18 cellular contexts compared by ENCODE assay signal in the genomic region with DNA sequence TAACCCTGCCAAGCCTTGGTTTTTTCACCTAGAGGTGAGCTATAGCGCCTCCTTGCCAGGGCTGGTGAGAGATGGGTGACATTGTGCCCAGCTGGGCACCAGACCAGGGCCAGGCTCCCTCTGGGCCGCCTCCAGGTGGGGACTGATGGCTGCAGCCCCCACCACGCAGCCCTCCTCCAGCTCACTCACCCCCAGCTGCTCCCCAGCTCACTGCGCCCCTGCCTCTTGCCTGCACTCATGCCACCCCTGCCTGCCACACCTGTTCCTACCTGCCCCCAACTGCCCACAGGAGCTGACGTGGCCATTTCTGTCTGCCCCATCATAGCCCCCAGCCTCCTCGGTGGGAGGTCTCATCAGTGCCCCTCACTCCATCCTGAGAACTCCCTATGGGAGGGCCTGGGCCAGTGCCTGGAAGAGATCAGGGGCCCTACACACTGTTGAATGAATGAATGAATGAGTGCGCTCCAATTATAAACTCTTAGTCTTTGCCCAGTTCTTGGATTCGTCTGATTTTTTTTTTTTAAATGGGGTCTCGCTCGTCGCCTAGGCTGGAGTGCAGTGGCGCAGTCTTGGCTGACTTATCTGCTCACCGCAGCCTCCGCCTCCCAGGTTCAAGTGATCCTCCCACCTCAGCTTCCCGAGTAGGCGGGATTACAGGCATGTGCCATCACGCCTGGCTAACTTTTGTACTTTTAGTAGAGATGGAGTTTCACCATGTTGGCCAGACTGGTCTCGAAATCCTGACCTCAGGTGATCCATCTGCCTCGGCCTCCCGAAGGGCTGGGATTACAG. TPM values are rescaled to one million over a fixed set of nuclear protein-coding genes. Genes with fewer than 3 reads are reported as not detected.
DNase-seq lines count a peak whose midpoint lies in the region; ATAC-seq, FAIRE-seq and TF ChIP-seq lines count a peak whose summit lies in the region.
"Had no signal": no experiment of that assay in that cellular context is flagged by ENCODE, and none has a peak within 500 bp of the region (broad histone marks: within the 10 kb centered on the region; RNA-seq: fewer than 3 reads in every experiment).

No MANE protein-coding gene starts in this region.

- no peak for ATAC-seq in CD8-positive, alpha-beta T cell
- ATAC-seq in activated CD8-positive, alpha-beta T cell treated with anti-CD3 and anti-CD28 coated beads, Interleukin-2, amount 10 ng/mL, durations not matched to agents 7 days and 5 days = no peak
- ATAC-seq: esophagus mucosa, heart right ventricle, left colon had no signal

- H3K9me3 Mint-ChIP-seq in T-helper 1 cell treated with Interleukin-12 subunit alpha and Interleukin-12 subunit beta and Interleukin-4 antibody, amounts not matched to agents 30 μg/mL and 1 μg/mL, for 36 hours = no peaks in the 10 kb centered on the region
- no peaks in the 10 kb centered on the region for H3K9me3 Mint-ChIP-seq in CD8-positive, alpha-beta T cell
- H3K9me3 Mint-ChIP-seq in activated CD8-positive, alpha-beta T cell treated with anti-CD3 and anti-CD28 coated beads, Interleukin-2, amount 10 ng/mL, durations not matched to agents 7 days and 5 days (ENCODE audit: insufficient read depth) = no peaks in the 10 kb centered on the region

- 90% methylated on average over 19 of the region's 20 CpGs for WGBS in suprapubic skin

- no peak overlapping the region for H3K4me3 ChIP-seq in CD8-positive, alpha-beta T cell (ENCODE audit: low read depth, low read length)
- no peak overlapping the region for H3K4me3 ChIP-seq in suprapubic skin
- H3K4me3 ChIP-seq: heart right ventricle had no signal

- H3K27me3 ChIP-seq in CD8-positive, alpha-beta T cell (ENCODE audit: insufficient read depth, low read length) = no peaks in the 10 kb centered on the region
- no peaks in the 10 kb centered on the region for H3K27me3 ChIP-seq in suprapubic skin
- H3K27me3 ChIP-seq: heart right ventricle had no signal

- H3K27ac ChIP-seq in CD8-positive, alpha-beta T cell (ENCODE audit: low read depth, low read length) = no peak overlapping the region
- H3K27ac ChIP-seq in suprapubic skin = no peak overlapping the region

- peaks cover 45% of the 10 kb centered on the region for H3K4me1 Mint-ChIP-seq in T-helper 1 cell treated with Interleukin-12 subunit alpha and Interleukin-12 subunit beta and Interleukin-4 antibody, amounts not matched to agents 30 μg/mL and 1 μg/mL, for 36 hours (ENCODE audit: low read depth)
- H3K4me1 Mint-ChIP-seq in CD8-positive, alpha-beta T cell (ENCODE audit: low read depth) = peaks cover 44% of the 10 kb centered on the region
- H3K4me1 Mint-ChIP-seq in activated CD8-positive, alpha-beta T cell treated with anti-CD3 and anti-CD28 coated beads, Interleukin-2, amount 10 ng/mL, durations not matched to agents 7 days and 5 days (ENCODE audit: low read depth) = peaks cover 70% of the 10 kb centered on the region

- CTCF ChIA-PET in CD8-positive, alpha-beta T cell (lab: Charles Lee) = interaction anchor here (29.3 kb wide), 1 partner anchor 81 kb away, joined by 674 read pairs; no protein-coding TSS in a partner anchor
- CTCF ChIA-PET in activated CD8-positive, alpha-beta T cell treated with anti-CD3 and anti-CD28 coated beads, Interleukin-2, amount 10 ng/mL, durations not matched to agents 7 days and 5 days (lab: Charles Lee) = interaction anchor here (1.1 to 13.5 kb wide), 5 partner anchors 26 to 81 kb away, joined by 3 to 369 read pairs (median 6); no protein-coding TSS in a partner anchor

- TF ChIP-seq EP300 in suprapubic skin (IDR thresholded peaks at IDR 0.05) = no peak

- no peaks in the 10 kb centered on the region for H3K27me3 Mint-ChIP-seq in T-helper 1 cell treated with Interleukin-12 subunit alpha and Interleukin-12 subunit beta and Interleukin-4 antibody, amounts not matched to agents 30 μg/mL and 1 μg/mL, for 36 hours (ENCODE audit: low read depth)
- H3K27me3 Mint-ChIP-seq in CD8-positive, alpha-beta T cell (ENCODE audit: low read depth) = no peaks in the 10 kb centered on the region
- no peaks in the 10 kb centered on the region for H3K27me3 Mint-ChIP-seq in activated CD8-positive, alpha-beta T cell treated with anti-CD3 and anti-CD28 coated beads, Interleukin-2, amount 10 ng/mL, durations not matched to agents 7 days and 5 days (ENCODE audit: low read depth)

- no peak for TF ChIP-seq CTCF in CD8-positive, alpha-beta T cell (IDR thresholded peaks at IDR 0.05)
- TF ChIP-seq CTCF in suprapubic skin (IDR thresholded peaks at IDR 0.05) = no peak

- H3K36me3 ChIP-seq in CD8-positive, alpha-beta T cell (ENCODE audit: insufficient read depth, low read length) = peaks cover 3% of the 10 kb centered on the region
- H3K36me3 ChIP-seq in suprapubic skin = peaks cover 11% of the 10 kb centered on the region

- peaks cover 37% of the 10 kb centered on the region for H3K4me1 ChIP-seq in CD8-positive, alpha-beta T cell (ENCODE audit: insufficient read depth, low read length)
- peaks cover 1% of the 10 kb centered on the region for H3K4me1 ChIP-seq in suprapubic skin

- no peak for TF ChIP-seq POLR2A in suprapubic skin (IDR thresholded peaks at IDR 0.05)

- peaks cover 35% of the 10 kb centered on the region for H3K36me3 Mint-ChIP-seq in T-helper 1 cell treated with Interleukin-12 subunit alpha and Interleukin-12 subunit beta and Interleukin-4 antibody, amounts not matched to agents 30 μg/mL and 1 μg/mL, for 36 hours (ENCODE audit: low read depth)
- H3K36me3 Mint-ChIP-seq in CD8-positive, alpha-beta T cell = peaks cover 39% of the 10 kb centered on the region
- H3K36me3 Mint-ChIP-seq in activated CD8-positive, alpha-beta T cell treated with anti-CD3 and anti-CD28 coated beads, Interleukin-2, amount 10 ng/mL, durations not matched to agents 7 days and 5 days (ENCODE audit: low read depth) = peaks cover 74% of the 10 kb centered on the region

- intact Hi-C loops in CD8-positive, alpha-beta T cell (cut with DNase I, micrococcal nuclease) = no loop called here

- POLR2A ChIA-PET in CD8-positive, alpha-beta T cell (lab: Charles Lee) = interaction anchor here (0.7 to 1.6 kb wide), 4 partner anchors 25 to 53 kb away, joined by 3 to 5 read pairs (median 3); no protein-coding TSS in a partner anchor
- POLR2A ChIA-PET in activated CD8-positive, alpha-beta T cell treated with anti-CD3 and anti-CD28 coated beads, Interleukin-2, amount 10 ng/mL, durations not matched to agents 7 days and 5 days (lab: Charles Lee) = interaction anchor here (1.0 to 2.6 kb wide), 2 partner anchors 53 to 295 kb away, joined by 4 to 10 read pairs; no protein-coding TSS in a partner anchor

- no peak for FAIRE-seq in frontal cortex (lab: Jason Lieb, UNC)

- H3K4me3 Mint-ChIP-seq in T-helper 1 cell treated with Interleukin-12 subunit alpha and Interleukin-12 subunit beta and Interleukin-4 antibody, amounts not matched to agents 30 μg/mL and 1 μg/mL, for 36 hours = no peak overlapping the region
- no peak overlapping the region for H3K4me3 Mint-ChIP-seq in CD8-positive, alpha-beta T cell
- H3K4me3 Mint-ChIP-seq in activated CD8-positive, alpha-beta T cell treated with anti-CD3 and anti-CD28 coated beads, Interleukin-2, amount 10 ng/mL, durations not matched to agents 7 days and 5 days = no peak overlapping the region

- peak overlapping the region; percentile 81 for H3K27ac Mint-ChIP-seq in T-helper 1 cell treated with Interleukin-12 subunit alpha and Interleukin-12 subunit beta and Interleukin-4 antibody, amounts not matched to agents 30 μg/mL and 1 μg/mL, for 36 hours
- H3K27ac Mint-ChIP-seq in CD8-positive, alpha-beta T cell = peak overlapping the region; percentile 70
- H3K27ac Mint-ChIP-seq in activated CD8-positive, alpha-beta T cell treated with anti-CD3 and anti-CD28 coated beads, Interleukin-2, amount 10 ng/mL, durations not matched to agents 7 days and 5 days = peak overlapping the region; percentile 71

- DNase-seq in T-helper 1 cell (no peak), left kidney (ENCODE audit: low read depth, low spot score) (peak; percentile 74), suprapubic skin (ENCODE audit: low spot score in 2 of 2) (no peak), frontal cortex (ENCODE audit: low spot score in 2 of 2) (no peak), DMS114 treated with DMSO at 0.1 percent for 48 hours (lab: John Stamatoyannopoulos, UW; ENCODE audit: unreplicated experiment) (no peak)
- no peak for DNase-seq in CD8-positive, alpha-beta T cell
- no peak for DNase-seq in activated CD8-positive, alpha-beta T cell treated with anti-CD3 and anti-CD28 coated beads, Interleukin-2, amount 10 ng/mL, durations not matched to agents 7 days and 5 days
- DNase-seq: 8988T, C1 segment of cervical spinal cord, EL, HCEC 1CT, heart right ventricle, left colon, NCI-H1105, NCI-H2227 treated with DMSO at 0.1 percent for 48 hours, posterior cingulate gyrus had no signal

- H3K9me3 ChIP-seq in CD8-positive, alpha-beta T cell (ENCODE audit: low read length) = no peaks in the 10 kb centered on the region
- H3K9me3 ChIP-seq in suprapubic skin = no peaks in the 10 kb centered on the region
- H3K9me3 ChIP-seq: heart right ventricle had no signal

RNA-seq across cellular contexts. Expression of gene VPS13D, which starts 26.4 kb away (rescaled TPM):
- 10 to 100 TPM; 55.8 to 58.7 TPM for total RNA-seq in CD8-positive, alpha-beta T cell
- total RNA-seq in activated CD8-positive, alpha-beta T cell treated with anti-CD3 and anti-CD28 coated beads, Interleukin-2, amount 10 ng/mL, durations not matched to agents 7 days and 5 days = 10 to 100 TPM; 32.5 to 39.9 TPM
- total RNA-seq in suprapubic skin (100 to 1,000 TPM in 3 of 4 donors, 10 to 100 TPM in 1; 94.4 to 472 (median 163) TPM), frontal cortex (34.6 TPM)

RNA-seq across cellular contexts. Expression of gene TNFRSF1B, which starts 36.6 kb away (rescaled TPM):
- total RNA-seq in CD8-positive, alpha-beta T cell = 100 to 1,000 TPM in 1 of 2 experiments, 10 to 100 TPM in 1; 82.6 to 100 TPM
- 100 to 1,000 TPM; 274 to 284 TPM for total RNA-seq in activated CD8-positive, alpha-beta T cell treated with anti-CD3 and anti-CD28 coated beads, Interleukin-2, amount 10 ng/mL, durations not matched to agents 7 days and 5 days
- total RNA-seq in suprapubic skin (10 to 100 TPM in 2 of 4 donors, 1 to 10 TPM in 2; 6.3 to 35.2 (median 11.9) TPM), frontal cortex (2.0 TPM)
